Comparison of ENCODE assay signal across 32 cellular contexts in the genomic region with DNA sequence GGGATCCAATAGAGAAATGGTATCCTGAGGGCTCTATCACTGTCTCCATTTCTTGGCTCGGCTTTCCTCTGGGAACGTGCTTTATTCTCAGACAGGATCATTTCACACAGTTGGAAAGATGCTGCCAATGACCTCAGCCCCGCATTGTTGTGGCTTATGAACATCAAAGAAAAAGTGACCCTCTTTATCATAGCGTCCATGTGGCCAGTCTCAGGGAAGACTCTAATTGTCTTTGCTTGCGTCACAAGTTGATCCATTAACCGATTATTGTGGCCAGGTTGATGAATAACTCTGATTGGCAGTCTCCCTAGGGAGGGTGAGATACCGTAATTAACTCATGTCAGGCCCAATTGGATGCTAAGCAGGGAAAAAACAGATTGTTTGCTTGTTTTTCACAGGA. TPM values are rescaled to one million over a fixed set of nuclear protein-coding genes. Genes with fewer than 3 reads are reported as not detected.
DNase-seq lines count a peak whose midpoint lies in the region; TF ChIP-seq lines count a peak whose summit lies in the region.
"Had no signal": no experiment of that assay in that cellular context is flagged by ENCODE, and none has a peak within 500 bp of the region (broad histone marks: within the 10 kb centered on the region; RNA-seq: fewer than 3 reads in every experiment).

No MANE protein-coding gene starts in this region.

- H3K36me3 Mint-ChIP-seq in neural crest cell (ENCODE audit: low read depth): no peaks in the 10 kb centered on the region
- no peaks in the 10 kb centered on the region for H3K36me3 Mint-ChIP-seq in activated naive CD4-positive, alpha-beta T cell treated with anti-CD3 and anti-CD28 coated beads for 36 hours (ENCODE audit: low read depth)
- H3K36me3 Mint-ChIP-seq: memory B cell; stimulated activated naive B cell treated with anti-CD40 and anti-IgM and Interleukin-4, amounts not matched to agents 10 μg/mL and 1 μg/mL and 100 μg/mL, for 72 hours had no signal

- no peak overlapping the region for H3K27ac ChIP-seq in HEK293 (ENCODE audit: extremely low read depth, low read depth, low read length)
- H3K27ac ChIP-seq: BLaER1 treated with 17β-estradiol and CSF1 and Interleukin-3, amounts not matched to agents 10 nM and 100 nM; brain microvascular endothelial cell; epithelial cell of prostate; heart right ventricle; neutrophil; sigmoid colon; suprapubic skin had no signal

- peaks cover 23% of the 10 kb centered on the region for H3K4me1 Mint-ChIP-seq in neural crest cell
- H3K4me1 Mint-ChIP-seq in activated naive CD4-positive, alpha-beta T cell treated with anti-CD3 and anti-CD28 coated beads for 36 hours (ENCODE audit: low read depth): no peaks in the 10 kb centered on the region
- H3K4me1 Mint-ChIP-seq: activated CD4-positive, alpha-beta T cell treated with anti-CD3 and anti-CD28 coated beads, Interleukin-2, amount 10 ng/mL, durations not matched to agents 24 days and 14 days; memory B cell had no signal

- CTCF ChIA-PET in HEK293 (lab: Yijun Ruan, JAX): interaction anchor here (0.6 kb wide), 1 partner anchor 16 kb away, joined by 3 read pairs; no protein-coding TSS in a partner anchor
- CTCF ChIA-PET in activated naive CD4-positive, alpha-beta T cell treated with anti-CD3 and anti-CD28 coated beads for 36 hours (lab: Charles Lee): no interaction called here

- DNase-seq in RPMI7951 (ENCODE audit: low read depth) (peak; percentile 34), fibroblast of mammary gland (ENCODE audit: low read depth) (peak; percentile 61), neural crest cell (ENCODE audit: low read depth, low spot score) (no peak), DMS 273 treated with DMSO at 0.1 percent for 48 hours (lab: John Stamatoyannopoulos, UW) (no peak), H7 (no peak)
- no peak for DNase-seq in activated CD4-positive, alpha-beta T cell treated with anti-CD3 and anti-CD28 coated beads, Interleukin-2, amount 50 U/mL, for 48 hours
- no peak for DNase-seq in activated naive CD4-positive, alpha-beta T cell treated with anti-CD3 and anti-CD28 coated beads for 36 hours
- DNase-seq: activated CD4-positive, alpha-beta T cell treated with anti-CD3 and anti-CD28 coated beads, Interleukin-2, amount 10 ng/mL, durations not matched to agents 24 days and 14 days; activated naive CD4-positive, alpha-beta T cell treated with anti-CD3 and anti-CD28 coated beads, Interleukin-2, amount 50 U/mL, for 16 hours; activated T-cell treated with anti-CD3 and anti-CD28 coated beads, Interleukin-2, amount 50 U/mL, for 72 hours; amniotic stem cell; brain microvascular endothelial cell; COR-L47; DND-41; effector CD4-positive, alpha-beta T cell; heart right ventricle; MV-4-11; NCI-H1694 treated with DMSO at 0.1 percent for 48 hours; NCI-H526; OCI-M1; sigmoid colon; stimulated activated CD4-positive, alpha-beta T cell treated with anti-CD3 and anti-CD28 coated beads, Interleukin-15, amount 100 ng/mL, for 24 hours; stimulated activated naive B cell treated with anti-CD40 and anti-IgM and Interleukin-4, amounts not matched to agents 10 μg/mL and 1 μg/mL and 100 μg/mL, for 72 hours; T-helper 9 cell had no signal

- intact Hi-C loops in activated naive CD4-positive, alpha-beta T cell treated with anti-CD3 and anti-CD28 coated beads for 36 hours (cut with micrococcal nuclease): no loop called here

- peaks cover 4% of the 10 kb centered on the region for H3K27me3 Mint-ChIP-seq in neural crest cell (ENCODE audit: low read depth)
- H3K27me3 Mint-ChIP-seq in activated naive CD4-positive, alpha-beta T cell treated with anti-CD3 and anti-CD28 coated beads for 36 hours (ENCODE audit: low read depth): no peaks in the 10 kb centered on the region
- H3K27me3 Mint-ChIP-seq: memory B cell had no signal

- H3K36me3 ChIP-seq in HEK293 (ENCODE audit: control insufficient read depth in 2 of 2, insufficient read depth in 1 of 2, low read length in 2 of 2): no peaks in the 10 kb centered on the region
- H3K36me3 ChIP-seq in H7 (replicated peaks; ENCODE audit: control insufficient read depth, insufficient read depth, low read length): no peaks in the 10 kb centered on the region
- H3K36me3 ChIP-seq: BLaER1 treated with 17β-estradiol and CSF1 and Interleukin-3, amounts not matched to agents 10 nM and 100 nM; brain microvascular endothelial cell; heart right ventricle; neutrophil; sigmoid colon; suprapubic skin had no signal

- H3K4me3 ChIP-seq in HEK293 (ENCODE audit: low read depth, low read length) (no peak overlapping the region), fibroblast of mammary gland (ENCODE audit: control insufficient read depth, low read depth, low read length) (no peak overlapping the region), H7 (ENCODE audit: insufficient read depth, low read depth, low read length) (no peak overlapping the region)
- H3K4me3 ChIP-seq: BLaER1 treated with 17β-estradiol and CSF1 and Interleukin-3, amounts not matched to agents 10 nM and 100 nM; heart right ventricle; sigmoid colon; suprapubic skin had no signal

- peak overlapping the region; percentile 28 for H3K27ac Mint-ChIP-seq in neural crest cell (ENCODE audit: unreplicated experiment)
- H3K27ac Mint-ChIP-seq in activated naive CD4-positive, alpha-beta T cell treated with anti-CD3 and anti-CD28 coated beads for 36 hours: no peak overlapping the region
- H3K27ac Mint-ChIP-seq: activated CD4-positive, alpha-beta T cell treated with anti-CD3 and anti-CD28 coated beads, Interleukin-2, amount 10 ng/mL, durations not matched to agents 24 days and 14 days; activated T-cell treated with anti-CD3 and anti-CD28 coated beads, Interleukin-2, amount 50 U/mL, for 72 hours; memory B cell; stimulated activated naive B cell treated with anti-CD40 and anti-IgM and Interleukin-4, amounts not matched to agents 10 μg/mL and 1 μg/mL and 100 μg/mL, for 72 hours had no signal

- H3K4me3 Mint-ChIP-seq in neural crest cell: no peak overlapping the region
- H3K4me3 Mint-ChIP-seq in activated naive CD4-positive, alpha-beta T cell treated with anti-CD3 and anti-CD28 coated beads for 36 hours: no peak overlapping the region
- H3K4me3 Mint-ChIP-seq: activated CD4-positive, alpha-beta T cell treated with anti-CD3 and anti-CD28 coated beads, Interleukin-2, amount 10 ng/mL, durations not matched to agents 24 days and 14 days; activated T-cell treated with anti-CD3 and anti-CD28 coated beads, Interleukin-2, amount 50 U/mL, for 72 hours; memory B cell; stimulated activated naive B cell treated with anti-CD40 and anti-IgM and Interleukin-4, amounts not matched to agents 10 μg/mL and 1 μg/mL and 100 μg/mL, for 72 hours had no signal

- TF ChIP-seq CTCF in HEK293 (tag by site-specific recombination; IDR thresholded peaks at IDR 0.05): no peak
- no peak for TF ChIP-seq CTCF in fibroblast of mammary gland (conservative IDR thresholded peaks at IDR 0.05; ENCODE audit: control insufficient read depth, insufficient read depth, low read depth, low read length)
- no peak for TF ChIP-seq CTCF in neural crest cell (conservative IDR thresholded peaks at IDR 0.05)

- H3K9me3 ChIP-seq in HEK293 (ENCODE audit: control insufficient read depth, insufficient read depth, low read depth, low read length): no peaks in the 10 kb centered on the region
- H3K9me3 ChIP-seq: BLaER1 treated with 17β-estradiol and CSF1 and Interleukin-3, amounts not matched to agents 10 nM and 100 nM; heart right ventricle; neutrophil; sigmoid colon; suprapubic skin had no signal

- no peaks in the 10 kb centered on the region for H3K4me1 ChIP-seq in HEK293 (ENCODE audit: control insufficient read depth, insufficient read depth, low read length)
- H3K4me1 ChIP-seq: BLaER1 treated with 17β-estradiol and CSF1 and Interleukin-3, amounts not matched to agents 10 nM and 100 nM; sigmoid colon; suprapubic skin had no signal

- H3K9me3 Mint-ChIP-seq in neural crest cell: no peaks in the 10 kb centered on the region
- no peaks in the 10 kb centered on the region for H3K9me3 Mint-ChIP-seq in activated naive CD4-positive, alpha-beta T cell treated with anti-CD3 and anti-CD28 coated beads for 36 hours
- H3K9me3 Mint-ChIP-seq: activated CD4-positive, alpha-beta T cell treated with anti-CD3 and anti-CD28 coated beads, Interleukin-2, amount 10 ng/mL, durations not matched to agents 24 days and 14 days; activated T-cell treated with anti-CD3 and anti-CD28 coated beads, Interleukin-2, amount 50 U/mL, for 72 hours; memory B cell; stimulated activated naive B cell treated with anti-CD40 and anti-IgM and Interleukin-4, amounts not matched to agents 10 μg/mL and 1 μg/mL and 100 μg/mL, for 72 hours had no signal

- no peaks in the 10 kb centered on the region; the same call in 1 of the 2 replicates for H3K27me3 ChIP-seq in H7 (ENCODE audit: control insufficient read depth, insufficient read depth, low read length)
- H3K27me3 ChIP-seq: brain microvascular endothelial cell, sigmoid colon, suprapubic skin had no signal

- POLR2A ChIA-PET in HEK293 (lab: Yijun Ruan, JAX): interaction anchor here (0.9 to 1.3 kb wide), 2 partner anchors 11 to 14 kb away, joined by 3 read pairs; partner anchors contain the start of gene TMEM9

TF ChIP-seq in HEK293, 187 proteins besides CTCF, POLR2A, EP300 and RAD21 (continues in another document):
- TF ChIP-seq ZNF37A (tag by site-specific recombination; IDR thresholded peaks at IDR 0.05) (no peak), TCF7L2 (IDR thresholded peaks at IDR 0.05; ENCODE audit: borderline replicate concordance, low read depth, low read length) (peak; percentile 80)

RNA-seq across cellular contexts. Expression of gene TMEM9, which starts 10.4 kb away (rescaled TPM):
- 101 and 107 TPM in 2 replicates for total RNA-seq in RPMI7951 (2014; rRNA removed; shearing (Covaris generic))
- 78.1 and 89.4 TPM in 2 replicates for total RNA-seq in neural crest cell
- 228 and 249 TPM in 2 replicates for total RNA-seq in H7 (2014; rRNA removed; shearing (Covaris generic))
- 10 to 100 TPM; 19.7 to 20.5 TPM for total RNA-seq in activated naive CD4-positive, alpha-beta T cell treated with anti-CD3 and anti-CD28 coated beads for 36 hours

RNA-seq across cellular contexts. Expression of gene IGFN1, which starts 26.0 kb away (rescaled TPM):
- total RNA-seq in RPMI7951 (2014; rRNA removed; shearing (Covaris generic)): 1.1 and 3.9 TPM in 2 replicates
- total RNA-seq in neural crest cell: not detected in 2 replicates
- 0.24 TPM in 1 of 2 replicates, not detected in the other for total RNA-seq in H7 (2014; rRNA removed; shearing (Covaris generic))
- total RNA-seq in activated naive CD4-positive, alpha-beta T cell treated with anti-CD3 and anti-CD28 coated beads for 36 hours: not detected
- total RNA-seq: activated CD4-positive, alpha-beta T cell treated with anti-CD3 and anti-CD28 coated beads, Interleukin-2, amount 10 ng/mL, durations not matched to agents 24 days and 14 days had no signal

RNA-seq across cellular contexts. Expression of gene ASCL5, which starts 37.7 kb away (rescaled TPM):
- not detected in 2 replicates for total RNA-seq in RPMI7951 (2014; rRNA removed; shearing (Covaris generic))
- not detected in 2 replicates for total RNA-seq in neural crest cell
- total RNA-seq in H7 (2014; rRNA removed; shearing (Covaris generic)): 0.30 TPM in 1 of 2 replicates, not detected in the other
- total RNA-seq in activated naive CD4-positive, alpha-beta T cell treated with anti-CD3 and anti-CD28 coated beads for 36 hours: not detected
- total RNA-seq: activated CD4-positive, alpha-beta T cell treated with anti-CD3 and anti-CD28 coated beads, Interleukin-2, amount 10 ng/mL, durations not matched to agents 24 days and 14 days; heart right ventricle; posterior vena cava; sigmoid colon; suprapubic skin; ureter had no signal

RNA-seq across cellular contexts. Expression of gene CACNA1S, which starts 52.4 kb away (rescaled TPM):
- not detected in 2 replicates for total RNA-seq in RPMI7951 (2014; rRNA removed; shearing (Covaris generic))
- 0.07 TPM in 2 replicates for total RNA-seq in neural crest cell
- total RNA-seq in H7 (2014; rRNA removed; shearing (Covaris generic)): not detected in 2 replicates
- total RNA-seq in activated naive CD4-positive, alpha-beta T cell treated with anti-CD3 and anti-CD28 coated beads for 36 hours: not detected
- total RNA-seq: activated CD4-positive, alpha-beta T cell treated with anti-CD3 and anti-CD28 coated beads, Interleukin-2, amount 10 ng/mL, durations not matched to agents 24 days and 14 days; activated T-cell treated with anti-CD3 and anti-CD28 coated beads, Interleukin-2, amount 50 U/mL, for 72 hours; sigmoid colon; suprapubic skin; ureter had no signal

Comparison
In these comparisons a context has a peak if more than half of its experiments do, and no peak if none do; other contexts are left out.
1. DNase-seq: peak in RPMI7951 (single experiment) and fibroblast of mammary gland (single experiment); none in neural crest cell (single experiment), activated CD4-positive, alpha-beta T cell treated with anti-CD3 and anti-CD28 coated beads, Interleukin-2, amount 50 U/mL, for 48 hours (0 of 2), DMS 273 treated with DMSO at 0.1 percent for 48 hours (single experiment), H7 (single experiment) and activated naive CD4-positive, alpha-beta T cell treated with anti-CD3 and anti-CD28 coated beads for 36 hours (single experiment).